1 cellular context compared by ENCODE assay signal in the genomic region with DNA sequence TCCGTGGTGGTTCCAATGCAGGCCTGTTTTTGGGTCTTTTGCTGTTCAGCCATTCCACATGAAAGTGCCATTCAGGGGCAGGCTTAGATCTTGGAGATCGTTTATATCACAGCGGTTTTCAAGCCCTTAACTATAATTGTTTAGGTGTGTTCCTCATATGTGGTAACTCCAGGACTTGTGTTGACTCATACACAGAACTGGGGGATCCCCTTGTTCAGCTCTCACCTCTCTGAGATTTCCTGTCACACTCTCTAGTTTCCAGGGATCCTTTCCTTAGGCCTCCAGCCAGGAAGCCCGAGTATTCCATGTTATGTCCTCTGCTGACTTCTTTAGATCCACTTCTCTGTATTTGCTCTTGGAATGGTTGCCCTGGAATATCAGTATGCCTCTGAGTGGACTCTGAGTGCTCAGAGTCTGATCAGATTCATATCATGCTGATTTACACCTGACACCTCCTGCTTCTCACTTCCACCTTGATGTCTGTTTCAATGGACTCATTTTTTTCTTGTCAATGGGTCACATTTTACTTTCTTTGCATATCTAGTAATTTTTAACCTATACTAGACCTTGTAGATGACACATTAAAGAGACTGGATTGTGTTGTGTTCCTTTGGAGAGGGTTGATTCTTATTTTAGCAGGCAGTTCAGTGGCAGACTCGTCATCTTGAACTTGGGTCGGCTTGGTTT.
TF ChIP-seq lines count a peak whose summit lies in the region.

No MANE protein-coding gene starts in this region.

TF ChIP-seq in HepG2, 621 proteins besides CTCF, POLR2A, EP300 and RAD21:
- TF ChIP-seq, protein P1, sequence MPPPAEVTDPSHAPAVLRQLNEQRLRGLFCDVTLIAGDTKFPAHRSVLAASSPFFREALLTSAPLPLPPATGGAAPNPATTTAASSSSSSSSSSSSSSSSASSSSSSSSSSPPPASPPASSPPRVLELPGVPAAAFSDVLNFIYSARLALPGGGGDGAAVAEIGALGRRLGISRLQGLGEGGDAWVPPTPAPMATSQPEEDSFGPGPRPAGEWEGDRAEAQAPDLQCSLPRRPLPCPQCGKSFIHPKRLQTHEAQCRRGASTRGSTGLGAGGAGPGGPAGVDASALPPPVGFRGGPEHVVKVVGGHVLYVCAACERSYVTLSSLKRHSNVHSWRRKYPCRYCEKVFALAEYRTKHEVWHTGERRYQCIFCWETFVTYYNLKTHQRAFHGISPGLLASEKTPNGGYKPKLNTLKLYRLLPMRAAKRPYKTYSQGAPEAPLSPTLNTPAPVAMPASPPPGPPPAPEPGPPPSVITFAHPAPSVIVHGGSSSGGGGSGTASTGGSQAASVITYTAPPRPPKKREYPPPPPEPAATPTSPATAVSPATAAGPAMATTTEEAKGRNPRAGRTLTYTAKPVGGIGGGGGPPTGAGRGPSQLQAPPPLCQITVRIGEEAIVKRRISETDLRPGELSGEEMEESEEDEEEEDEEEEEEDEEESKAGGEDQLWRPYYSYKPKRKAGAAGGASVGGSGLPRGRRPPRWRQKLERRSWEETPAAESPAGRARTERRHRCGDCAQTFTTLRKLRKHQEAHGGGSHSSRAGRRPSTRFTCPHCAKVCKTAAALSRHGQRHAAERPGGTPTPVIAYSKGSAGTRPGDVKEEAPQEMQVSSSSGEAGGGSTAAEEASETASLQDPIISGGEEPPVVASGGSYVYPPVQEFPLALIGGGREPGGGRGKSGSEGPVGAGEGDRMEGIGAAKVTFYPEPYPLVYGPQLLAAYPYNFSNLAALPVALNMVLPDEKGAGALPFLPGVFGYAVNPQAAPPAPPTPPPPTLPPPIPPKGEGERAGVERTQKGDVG (CRISPR knock-in tag; IDR thresholded peaks at IDR 0.05; ENCODE audit: borderline replicate concordance) = no peak
- TF ChIP-seq, protein P2, sequence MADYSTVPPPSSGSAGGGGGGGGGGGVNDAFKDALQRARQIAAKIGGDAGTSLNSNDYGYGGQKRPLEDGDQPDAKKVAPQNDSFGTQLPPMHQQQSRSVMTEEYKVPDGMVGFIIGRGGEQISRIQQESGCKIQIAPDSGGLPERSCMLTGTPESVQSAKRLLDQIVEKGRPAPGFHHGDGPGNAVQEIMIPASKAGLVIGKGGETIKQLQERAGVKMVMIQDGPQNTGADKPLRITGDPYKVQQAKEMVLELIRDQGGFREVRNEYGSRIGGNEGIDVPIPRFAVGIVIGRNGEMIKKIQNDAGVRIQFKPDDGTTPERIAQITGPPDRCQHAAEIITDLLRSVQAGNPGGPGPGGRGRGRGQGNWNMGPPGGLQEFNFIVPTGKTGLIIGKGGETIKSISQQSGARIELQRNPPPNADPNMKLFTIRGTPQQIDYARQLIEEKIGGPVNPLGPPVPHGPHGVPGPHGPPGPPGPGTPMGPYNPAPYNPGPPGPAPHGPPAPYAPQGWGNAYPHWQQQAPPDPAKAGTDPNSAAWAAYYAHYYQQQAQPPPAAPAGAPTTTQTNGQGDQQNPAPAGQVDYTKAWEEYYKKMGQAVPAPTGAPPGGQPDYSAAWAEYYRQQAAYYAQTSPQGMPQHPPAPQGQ (CRISPR knock-in tag; IDR thresholded peaks at IDR 0.05; ENCODE audit: borderline replicate concordance) = no peak
- TF ChIP-seq MAFF (IDR thresholded peaks at IDR 0.05; ENCODE audit: low read depth, low read length) = no peak
- TF ChIP-seq ZNF644 (CRISPR knock-in tag; IDR thresholded peaks at IDR 0.05; ENCODE audit: low read depth) = no peak
- TF ChIP-seq ZNF546 (CRISPR knock-in tag; conservative IDR thresholded peaks at IDR 0.05) = no peak
- TF ChIP-seq KDM5A (IDR thresholded peaks at IDR 0.05; ENCODE audit: borderline replicate concordance, low read length) = no peak
- no peak for TF ChIP-seq ZNF296 (CRISPR knock-in tag; conservative IDR thresholded peaks at IDR 0.05)
- TF ChIP-seq FIP1L1 (IDR thresholded peaks at IDR 0.05; ENCODE audit: borderline replicate concordance, insufficient read depth, low read depth, low read length) = no peak
- TF ChIP-seq CBX1 (IDR thresholded peaks at IDR 0.05; ENCODE audit: low read depth) = no peak
- no peak for TF ChIP-seq LCORL (IDR thresholded peaks at IDR 0.05)
- TF ChIP-seq LCORL (CRISPR knock-in tag; IDR thresholded peaks at IDR 0.05) = no peak
- no peak for TF ChIP-seq KLF16 (CRISPR knock-in tag; IDR thresholded peaks at IDR 0.05)
- TF ChIP-seq ZNF451 (CRISPR knock-in tag; IDR thresholded peaks at IDR 0.05) = no peak
- TF ChIP-seq SIN3B (IDR thresholded peaks at IDR 0.05; ENCODE audit: low read length) = no peak
- no peak for TF ChIP-seq HNRNPH1 (optimal IDR thresholded peaks at IDR 0.05; ENCODE audit: low read depth, low read length)
TF ChIP-seq in HepG2: peak in this region for 0.
